ENCODE assay signal across 11 cellular contexts in genomic region chr9:311837-312236, GRCh38.
DNase-seq lines count a peak whose midpoint lies in the region; ATAC-seq and TF ChIP-seq lines count a peak whose summit lies in the region.
"Had no signal": no experiment of that assay in that cellular context is flagged by ENCODE, and none has a peak within 500 bp of the region (broad histone marks: within the 10 kb centered on the region; RNA-seq: fewer than 3 reads in every experiment).

No MANE protein-coding gene starts in this region.

- ATAC-seq in stimulated activated effector memory CD8-positive, alpha-beta T cell treated with anti-CD3 and anti-CD28 coated beads, Interleukin-12 subunit alpha, Interleukin-12 subunit beta, amount 100 ng/mL, for 72 hours, result no peak

- H3K36me3 ChIP-seq in WERI-Rb-1 (no peaks in the 10 kb centered on the region), neuronal stem cell (replicated peaks in 1 of 2; ENCODE audit: control insufficient read depth in 2 of 2, insufficient read depth in 2 of 2, low read length in 2 of 2) (no peaks in the 10 kb centered on the region)
- H3K36me3 ChIP-seq: HAP-1 had no signal

- no peak overlapping the region for H3K4me2 ChIP-seq in neuronal stem cell (ENCODE audit: insufficient read depth, low read length, poor library complexity, severe bottlenecking)

- H3K27ac ChIP-seq in C4-2B (peak overlapping the region; percentile 57), WERI-Rb-1 (peak overlapping the region; percentile 50), neuronal stem cell (replicated peaks; ENCODE audit: low read length) (no peak overlapping the region)

- H2BK5ac ChIP-seq in neuronal stem cell (ENCODE audit: low read length), result no peak overlapping the region

- H3K4me3 ChIP-seq in WERI-Rb-1 (ENCODE audit: low read depth, low read length), result no peak overlapping the region
- H3K4me3 ChIP-seq in neuronal stem cell (ENCODE audit: low read length in 2 of 2), result no peak overlapping the region
- H3K4me3 ChIP-seq: HAP-1 had no signal

- H2AK5ac ChIP-seq in neuronal stem cell (ENCODE audit: low read depth, low read length), result no peak overlapping the region

- H2BK12ac ChIP-seq in neuronal stem cell (ENCODE audit: low read length), result no peak overlapping the region

- no peak overlapping the region for H3K9ac ChIP-seq in neuronal stem cell (ENCODE audit: low read depth, low read length, poor library complexity)

- H2AFZ ChIP-seq in neuronal stem cell (ENCODE audit: low read length), result peak overlapping the region; percentile 49

- H3K14ac ChIP-seq in neuronal stem cell (ENCODE audit: low read length), result peak overlapping the region; percentile 11

- H3K4me1 Mint-ChIP-seq in stimulated activated effector memory CD8-positive, alpha-beta T cell treated with anti-CD3 and anti-CD28 coated beads, Interleukin-12 subunit alpha, Interleukin-12 subunit beta, amount 100 ng/mL, for 72 hours, result no peaks in the 10 kb centered on the region

- no peak overlapping the region for H3K23ac ChIP-seq in neuronal stem cell (ENCODE audit: low read depth, low read length, poor library complexity)

- H4K91ac ChIP-seq in neuronal stem cell (ENCODE audit: low read depth, low read length, poor library complexity), result no peak overlapping the region

- H3K4me3 Mint-ChIP-seq in stimulated activated effector memory CD8-positive, alpha-beta T cell treated with anti-CD3 and anti-CD28 coated beads, Interleukin-12 subunit alpha, Interleukin-12 subunit beta, amount 100 ng/mL, for 72 hours, result no peak overlapping the region
- H3K4me3 Mint-ChIP-seq: CD8-positive, alpha-beta memory T cell had no signal

- H3K27ac Mint-ChIP-seq in stimulated activated effector memory CD8-positive, alpha-beta T cell treated with anti-CD3 and anti-CD28 coated beads, Interleukin-12 subunit alpha, Interleukin-12 subunit beta, amount 100 ng/mL, for 72 hours, result peak overlapping the region; percentile 10

- no peak overlapping the region for H2BK15ac ChIP-seq in neuronal stem cell (ENCODE audit: low read length)

- no peaks in the 10 kb centered on the region for H3K9me3 Mint-ChIP-seq in stimulated activated effector memory CD8-positive, alpha-beta T cell treated with anti-CD3 and anti-CD28 coated beads, Interleukin-12 subunit alpha, Interleukin-12 subunit beta, amount 100 ng/mL, for 72 hours
- H3K9me3 Mint-ChIP-seq: CD8-positive, alpha-beta memory T cell had no signal

- H3K79me1 ChIP-seq in neuronal stem cell (ENCODE audit: low read depth, low read length), result no peaks in the 10 kb centered on the region

- H3K4ac ChIP-seq in neuronal stem cell (ENCODE audit: low read length), result no peak overlapping the region

- TF ChIP-seq CTCF in C4-2B (conservative IDR thresholded peaks at IDR 0.05) (no peak), WERI-Rb-1 (IDR thresholded peaks at IDR 0.05; ENCODE audit: low read depth, low read length) (no peak)

- H2BK120ac ChIP-seq in neuronal stem cell (ENCODE audit: low read depth, low read length), result no peak overlapping the region

- H4K8ac ChIP-seq in neuronal stem cell (ENCODE audit: low read depth, low read length), result no peak overlapping the region

- H3K9me3 ChIP-seq in WERI-Rb-1 (ENCODE audit: severe bottlenecking), result no peaks in the 10 kb centered on the region
- H3K9me3 ChIP-seq in neuronal stem cell (replicated peaks in 1 of 2; ENCODE audit: control insufficient read depth in 2 of 2, insufficient read depth in 1 of 2, low read depth in 1 of 2, low read length in 2 of 2), result no peaks in the 10 kb centered on the region
- H3K9me3 ChIP-seq: Caco-2, HAP-1 had no signal

- H3K36me3 Mint-ChIP-seq in stimulated activated effector memory CD8-positive, alpha-beta T cell treated with anti-CD3 and anti-CD28 coated beads, Interleukin-12 subunit alpha, Interleukin-12 subunit beta, amount 100 ng/mL, for 72 hours, result peaks cover 100% of the 10 kb centered on the region

- H3K18ac ChIP-seq in neuronal stem cell (ENCODE audit: low read length), result peak overlapping the region; percentile 48

- WGBS in neuronal stem cell (ENCODE audit: extremely low coverage in 2 of 2, insufficient read length in 2 of 2, insufficient replicate concordance in 1 of 2), 2 donors, result no CpG with 5 or more reads among the region's 14 CpGs

- H3K27me3 ChIP-seq in WERI-Rb-1 (ENCODE audit: insufficient read depth, low read depth, severe bottlenecking) (no peaks in the 10 kb centered on the region), neuronal stem cell (ENCODE audit: control insufficient read depth in 3 of 3, insufficient read depth in 3 of 3, low read depth in 1 of 3, low read length in 3 of 3) (no peaks in the 10 kb centered on the region)

- no peak for DNase-seq in WERI-Rb-1
- no peak for DNase-seq in neuronal stem cell (ENCODE audit: low spot score)
- DNase-seq in stimulated activated effector memory CD8-positive, alpha-beta T cell treated with anti-CD3 and anti-CD28 coated beads, Interleukin-12 subunit alpha, Interleukin-12 subunit beta, amount 100 ng/mL, for 72 hours (ENCODE audit: low spot score in 2 of 2), result no peak
- no peak for DNase-seq in mucosa of gallbladder (ENCODE audit: low spot score)
- DNase-seq in NCI-H748 (lab: John Stamatoyannopoulos, UW; ENCODE audit: unreplicated experiment), result no peak
- DNase-seq: Caco-2; CD8-positive, alpha-beta memory T cell; DND-41; GF-D8 had no signal

- H3K4me1 ChIP-seq in neuronal stem cell (ENCODE audit: control insufficient read depth in 2 of 2, insufficient read depth in 1 of 2, low read depth in 1 of 2, low read length in 2 of 2), result peaks cover 0 to 4% of the 10 kb centered on the region in 2 donors
- H3K4me1 ChIP-seq: Caco-2 had no signal
